ENCODE assay signal across 8 cellular contexts in the genomic region with DNA sequence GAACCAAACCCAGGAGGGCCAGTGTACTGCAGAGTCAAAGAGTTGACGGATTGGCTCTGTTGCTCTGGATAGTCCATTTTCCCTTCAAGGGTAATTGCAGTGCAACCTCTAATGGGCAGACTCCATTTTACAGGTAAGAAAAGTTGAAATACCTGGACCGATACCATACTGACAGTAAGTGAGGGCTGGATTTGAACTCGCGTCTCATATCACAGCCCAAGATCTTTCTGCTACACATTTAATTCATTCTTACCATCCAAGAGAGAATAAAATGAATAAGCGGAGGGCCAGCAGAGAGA. TPM values are rescaled to one million over a fixed set of nuclear protein-coding genes. Genes with fewer than 3 reads are reported as not detected.
DNase-seq lines count a peak whose midpoint lies in the region; ATAC-seq, FAIRE-seq and TF ChIP-seq lines count a peak whose summit lies in the region.

No MANE protein-coding gene starts in this region.

- CTCF ChIA-PET in GM12878 (lab: Yijun Ruan, JAX), result interaction anchor here (1.4 to 2.6 kb wide), 2 partner anchors 71 to 105 kb away, joined by 3 to 9 read pairs; no protein-coding TSS in a partner anchor

- DNase-seq in left ventricle myocardium inferior, result no peak
- DNase-seq in left cardiac atrium, result no peak
- no peak for DNase-seq in GM12878 (ENCODE audit: low read depth, low spot score)
- no peak for DNase-seq in memory B cell (ENCODE audit: low spot score in 2 of 2)
- DNase-seq in uterus, result no peak
- DNase-seq in SHP77 treated with DMSO at 0.1 percent for 48 hours (lab: John Stamatoyannopoulos, UW), result no peak
- no peak for DNase-seq in DMS114 treated with DMSO at 0.1 percent for 48 hours (lab: John Stamatoyannopoulos, UW; ENCODE audit: unreplicated experiment)

- H3K9me3 ChIP-seq in left ventricle myocardium inferior (replicated peaks) (no peaks in the 10 kb centered on the region), GM12878 (replicated peaks; ENCODE audit: control insufficient read depth, insufficient read depth, low read length) (no peaks in the 10 kb centered on the region; the same call in 2 of the 3 replicates), uterus (no peaks in the 10 kb centered on the region)

- no peak for TF ChIP-seq CTCF in left ventricle myocardium inferior (IDR thresholded peaks at IDR 0.05; ENCODE audit: borderline replicate concordance)
- no peak for TF ChIP-seq CTCF in GM12878 (IDR thresholded peaks at IDR 0.05 in 2 of 3, conservative IDR thresholded peaks at IDR 0.05 in 1 of 3; ENCODE audit: control insufficient read depth in 2 of 3, extremely low read depth in 1 of 3, insufficient read depth in 1 of 3, low read depth in 3 of 3, low read length in 3 of 3)
- TF ChIP-seq CTCF in uterus (IDR thresholded peaks at IDR 0.05), result no peak

- peaks cover 7% of the 10 kb centered on the region for H3K27me3 Mint-ChIP-seq in memory B cell

- H3K27ac ChIP-seq in left ventricle myocardium inferior (replicated peaks), result peak overlapping the region; percentile 92
- H3K27ac ChIP-seq in GM12878 (ENCODE audit: control insufficient read depth, insufficient read depth), result no peak overlapping the region
- H3K27ac ChIP-seq in uterus, result peak overlapping the region; percentile 88 to 92

- H3K4me2 ChIP-seq in GM12878 (ENCODE audit: control insufficient read depth, insufficient read depth), result peak overlapping the region; percentile 64

- H3K9ac ChIP-seq in GM12878 (ENCODE audit: control insufficient read depth, insufficient read depth, low read length), result 0 out of 2 replicates have a peak overlapping the region, but pooled peaks have one; percentile 66

- H3K79me2 ChIP-seq in GM12878 (ENCODE audit: control insufficient read depth, insufficient read depth, low read length), result peaks cover 17% of the 10 kb centered on the region

- peak overlapping the region; percentile 79 for H2AFZ ChIP-seq in GM12878 (ENCODE audit: control insufficient read depth, low read depth, low read length)

- RAD21 ChIA-PET in GM12878 (lab: Charles Lee; ENCODE audit: unreplicated experiment), result interaction anchor here (1.0 kb wide), 1 partner anchor 107 kb away, joined by 3 read pairs; no protein-coding TSS in a partner anchor

- H3K36me3 ChIP-seq in left ventricle myocardium inferior, result no peaks in the 10 kb centered on the region
- H3K36me3 ChIP-seq in GM12878 (ENCODE audit: control insufficient read depth in 2 of 2, insufficient read depth in 2 of 2, low read length in 1 of 2), result no peaks in the 10 kb centered on the region
- no peaks in the 10 kb centered on the region for H3K36me3 ChIP-seq in uterus

- 21% methylated on average over 5 of the region's 5 CpGs for WGBS in GM12878 (ENCODE audit: insufficient coverage, insufficient replicate concordance, low lambda C conversion rate, missing lambda C conversion rate)

- SMC1A ChIA-PET in GM12878 (lab: Charles Lee; ENCODE audit: uncharacterized antibody, unreplicated experiment), result no interaction called here

- no peak for FAIRE-seq in GM12878 (lab: Jason Lieb, UNC)

- ATAC-seq in left cardiac atrium (no peak), GM12878 (no peak), memory B cell (ENCODE audit: low read depth) (no peak), GM19324 (IDR thresholded peaks at IDR 0.05; ENCODE audit: low FRiP score, unreplicated experiment) (no peak)

- TF ChIP-seq RAD21 in GM12878 (IDR thresholded peaks at IDR 0.05; ENCODE audit: insufficient read depth, low read depth, low read length), result no peak

- H3K9me3 Mint-ChIP-seq in memory B cell, result no peaks in the 10 kb centered on the region

- H3K27ac Mint-ChIP-seq in memory B cell, result peak overlapping the region; percentile 93

- intact Hi-C loops in left ventricle myocardium inferior (cut with micrococcal nuclease) (loop anchor here (5.0 kb wide), 1 partner anchor 70 kb away; no protein-coding TSS in a partner anchor), left cardiac atrium (cut with DNase I) (loop anchor here in 1 of 2 donors (5.0 to 10.0 kb wide), 3 partner anchors 175 to 548 kb away; a partner anchor contains a TSS), GM12878 (cut with micrococcal nuclease; ENCODE audit: unreplicated experiment) (loop anchor here (5.0 kb wide), 1 partner anchor 70 kb away; no protein-coding TSS in a partner anchor), uterus (cut with DNase I; ENCODE audit: low total_unique reads) (no loop called here)

- H3K4me1 ChIP-seq in left ventricle myocardium inferior (peaks cover 33% of the 10 kb centered on the region), GM12878 (ENCODE audit: control insufficient read depth, insufficient read depth, low read length) (no peaks in the 10 kb centered on the region), uterus (no peaks in the 10 kb centered on the region)

- peak overlapping the region; percentile 98 for H3K4me3 Mint-ChIP-seq in memory B cell

- no TSS peak for BruUV-seq in GM12878 (replicated peaks; lab: Mats Ljungman, UMichigan)

- H3K4me1 Mint-ChIP-seq in memory B cell, result peaks cover 16% of the 10 kb centered on the region

- peaks cover 2% of the 10 kb centered on the region for H3K36me3 Mint-ChIP-seq in memory B cell

- H3K4me3 ChIP-seq in left ventricle myocardium inferior (peak overlapping the region; percentile 84), GM12878 (peak overlapping the region; percentile 52), uterus (peak overlapping the region; percentile 80 to 89)

- in situ Hi-C loops in GM12878 (cut with MboI), result no loop called here

- POLR2A ChIA-PET in GM12878 (lab: Charles Lee), result no interaction called here

- H3K27me3 ChIP-seq in left ventricle myocardium inferior (ENCODE audit: low read depth), result no peaks in the 10 kb centered on the region
- no peaks in the 10 kb centered on the region; a peak in 2 of 4 replicates for H3K27me3 ChIP-seq in GM12878 (replicated peaks in 1 of 2; ENCODE audit: control insufficient read depth in 2 of 2, insufficient read depth in 2 of 2, low read length in 1 of 2)
- no peaks in the 10 kb centered on the region for H3K27me3 ChIP-seq in uterus

- no peaks in the 10 kb centered on the region for H4K20me1 ChIP-seq in GM12878 (ENCODE audit: control insufficient read depth, insufficient read depth)

- no peak for TF ChIP-seq EP300 in GM12878 (IDR thresholded peaks at IDR 0.05; ENCODE audit: borderline replicate concordance in 1 of 2, control insufficient read depth in 1 of 2, low read depth in 2 of 2, low read length in 2 of 2)

- TF ChIP-seq POLR2A in GM12878 (IDR thresholded peaks at IDR 0.05; ENCODE audit: low read depth, low read length) (no peak), uterus (IDR thresholded peaks at IDR 0.05) (no peak)

TF ChIP-seq in GM12878, 131 proteins besides CTCF, POLR2A, EP300 and RAD21 (continues in another document):
- peak; percentile 76; the same call in 1 of the 2 replicates for TF ChIP-seq ZNF217 (IDR thresholded peaks at IDR 0.05)
- no peak for TF ChIP-seq MTA3 (IDR thresholded peaks at IDR 0.05; ENCODE audit: borderline replicate concordance, low read length)
- TF ChIP-seq GATAD2B (conservative IDR thresholded peaks at IDR 0.05; ENCODE audit: low read depth), result no peak
- no peak for TF ChIP-seq PML (IDR thresholded peaks at IDR 0.05; ENCODE audit: low read length)

RNA-seq across cellular contexts. Expression of a gene that starts 0.4 kb away (rescaled TPM):
- 44.1 TPM for total RNA-seq in left ventricle myocardium inferior
- total RNA-seq in left cardiac atrium, result 10 to 100 TPM; 38.0 to 41.4 TPM
- 90.7 and 104 TPM in 2 replicates for total RNA-seq in GM12878 (2013; cell fraction: nucleolus; rRNA removed)
- 42.7 and 55.0 TPM in 2 replicates for total RNA-seq in GM12878 (2014; rRNA removed)
- total RNA-seq in GM12878 (2014; rRNA removed; fragmentation: Illumina TruSeq; extraction: Trizol), result 46.5 and 56.1 TPM in 2 replicates
- total RNA-seq in GM12878 (2021), result 37.6 and 41.2 TPM in 2 replicates
- polyA plus RNA-seq in GM12878 (2011; ENCODE audit: low read depth), result 36.6 TPM
- 97.1 and 99.1 TPM in 2 replicates for polyA plus RNA-seq in GM12878 (2011; rRNA removed)
- 69.8 and 84.5 TPM in 2 replicates for polyA plus RNA-seq in GM12878 (2011; cell fraction: cytosol; rRNA removed)
- polyA plus RNA-seq in GM12878 (2011; cell fraction: nucleus; rRNA removed), result 93.9 and 98.5 TPM in 2 replicates
- polyA plus RNA-seq in GM12878 (2012), result 24.0 and 31.0 TPM in 2 replicates
- 63.0 and 76.4 TPM in 2 replicates for polyA plus RNA-seq in GM12878 (2014; fragmentation: Illumina TruSeq; extraction: Trizol)
- 10 to 100 TPM; 17.9 to 19.7 TPM for polyA plus RNA-seq in GM12878 (2014; fragmentation: Nextera tagmentation; extraction: Ambion mirVana)
- 27.0 and 34.5 TPM in 2 replicates for polyA plus RNA-seq in GM12878 (2014; rRNA removed)
- 10 to 100 TPM; 52.4 to 55.0 TPM for polyA plus RNA-seq in GM12878 (2016; fragmentation: Nextera tagmentation; extraction: Ambion mirVana)
- polyA minus RNA-seq in GM12878 (2011; rRNA and poly(A)+ RNA removed), result 96.1 and 169 TPM in 2 replicates
- polyA minus RNA-seq in GM12878 (2011; cell fraction: cytosol; rRNA and poly(A)+ RNA removed), result 36.9 and 39.0 TPM in 2 replicates
- 18.7 and 26.8 TPM in 2 replicates for polyA minus RNA-seq in GM12878 (2011; cell fraction: nucleus; rRNA and poly(A)+ RNA removed)
- total RNA-seq in uterus, result 10 to 100 TPM; 40.9 to 96.2 (median 69.7) TPM

RNA-seq across cellular contexts. Expression of a gene that starts 7.7 kb away (rescaled TPM):
- 42.3 TPM for total RNA-seq in left ventricle myocardium inferior
- total RNA-seq in left cardiac atrium, result 10 to 100 TPM; 33.5 to 35.0 TPM
- not detected in 2 replicates for total RNA-seq in GM12878 (2013; cell fraction: nucleolus; rRNA removed)
- total RNA-seq in GM12878 (2014; rRNA removed), result 0.05 and 0.06 TPM in 2 replicates
- total RNA-seq in GM12878 (2014; rRNA removed; fragmentation: Illumina TruSeq; extraction: Trizol), result 0.04 TPM in 1 of 2 replicates, not detected in the other
- total RNA-seq in GM12878 (2021), result 0.08 and 0.23 TPM in 2 replicates
- polyA plus RNA-seq in GM12878 (2011; ENCODE audit: low read depth), result 0.04 TPM
- 0.01 TPM in 1 of 2 replicates, not detected in the other for polyA plus RNA-seq in GM12878 (2011; rRNA removed)
- polyA plus RNA-seq in GM12878 (2011; cell fraction: cytosol; rRNA removed), result 0.01 and 0.05 TPM in 2 replicates
- 0.04 and 0.16 TPM in 2 replicates for polyA plus RNA-seq in GM12878 (2011; cell fraction: nucleus; rRNA removed)
- 0.11 and 0.15 TPM in 2 replicates for polyA plus RNA-seq in GM12878 (2012)
- 0.03 TPM in 2 replicates for polyA plus RNA-seq in GM12878 (2014; fragmentation: Illumina TruSeq; extraction: Trizol)
- not detected for polyA plus RNA-seq in GM12878 (2014; fragmentation: Nextera tagmentation; extraction: Ambion mirVana)
- polyA plus RNA-seq in GM12878 (2014; rRNA removed), result 0.04 and 0.33 TPM in 2 replicates
- under 1 TPM in 1 of 2 experiments, not detected in 1; 0.11 TPM for polyA plus RNA-seq in GM12878 (2016; fragmentation: Nextera tagmentation; extraction: Ambion mirVana)
- polyA minus RNA-seq in GM12878 (2011; rRNA and poly(A)+ RNA removed), result 0.15 TPM in 1 of 2 replicates, not detected in the other
- polyA minus RNA-seq in GM12878 (2011; cell fraction: cytosol; rRNA and poly(A)+ RNA removed), result not detected in 2 replicates
- polyA minus RNA-seq in GM12878 (2011; cell fraction: nucleus; rRNA and poly(A)+ RNA removed), result 0.12 TPM in 1 of 2 replicates, not detected in the other
- 10 to 100 TPM in 3 of 4 donors, 1 to 10 TPM in 1; 6.5 to 37.7 (median 19.0) TPM for total RNA-seq in uterus

Comparison
In these comparisons a context has a peak if more than half of its experiments do, and no peak if none do; other contexts are left out.
1. RNA of a gene that starts 7.7 kb away (total RNA-seq): 42.3 TPM in left ventricle myocardium inferior (single experiment), 33.5 to 35.0 TPM in left cardiac atrium and 6.5 to 37.7 TPM in uterus; 0.04 to 0.23 TPM in GM12878; every median in the first group is over 4 times any median in the second.
2. Peak in every context shown above with its lines, with median percentiles within 50 percentile points of each other: H3K4me3 ChIP-seq.